23 cellular contexts compared by ENCODE assay signal in genomic region chr6:119027465-119027864, GRCh38. TPM values are rescaled to one million over a fixed set of nuclear protein-coding genes. Genes with fewer than 3 reads are reported as not detected.
DNase-seq lines count a peak whose midpoint lies in the region; ATAC-seq and TF ChIP-seq lines count a peak whose summit lies in the region.
"Had no signal": no experiment of that assay in that cellular context is flagged by ENCODE, and none has a peak within 500 bp of the region (broad histone marks: within the 10 kb centered on the region; RNA-seq: fewer than 3 reads in every experiment).

No MANE protein-coding gene starts in this region.

- H3K27me3 ChIP-seq in H9 (ENCODE audit: insufficient read depth, low read length), result peaks cover 7% of the 10 kb centered on the region; the same call in 1 of the 2 replicates

- H3K27me3 Mint-ChIP-seq in H9 (ENCODE audit: low read depth) (no peaks in the 10 kb centered on the region), WTC11 (ENCODE audit: low read depth) (peaks cover 31% of the 10 kb centered on the region), progenitor cell of endocrine pancreas (no peaks in the 10 kb centered on the region)
- H3K27me3 Mint-ChIP-seq: CD4-positive, alpha-beta memory T cell had no signal

- no peak overlapping the region for H3K27ac ChIP-seq in H9 (ENCODE audit: insufficient read length, low read depth, low read length)
- H3K27ac ChIP-seq: A549 had no signal

- no peak overlapping the region for H3K18ac ChIP-seq in H9 (ENCODE audit: insufficient read length, low read depth, low read length)

- CTCF ChIA-PET in WTC11 (lab: Charles Lee), result interaction anchor here (1.2 to 1.6 kb wide), 3 partner anchors 50 to 134 kb away, joined by 3 to 9 read pairs (median 5); no protein-coding TSS in a partner anchor

- H4K8ac ChIP-seq in H9 (replicated peaks; ENCODE audit: insufficient read length, low read depth, low read length), result no peak overlapping the region

- no peaks in the 10 kb centered on the region for H3K9me3 ChIP-seq in H9 (ENCODE audit: control insufficient read depth, low read depth, low read length)
- H3K9me3 ChIP-seq: A549 had no signal

- no CpG with 5 or more reads among the region's 3 CpGs for WGBS in H9 (ENCODE audit: extremely low coverage, insufficient read length, low lambda C conversion rate)

- no peaks in the 10 kb centered on the region for H3K23me2 ChIP-seq in H9 (ENCODE audit: insufficient read length, low read depth, low read length, poor library complexity, severe bottlenecking)

- no peak overlapping the region for H3K56ac ChIP-seq in H9 (ENCODE audit: insufficient read length, low read depth, low read length)

- no peak overlapping the region for H2BK12ac ChIP-seq in H9 (ENCODE audit: insufficient read length, low read depth, low read length)

- no peak overlapping the region for H3K23ac ChIP-seq in H9 (ENCODE audit: insufficient read length, low read depth, low read length)

- H2AK5ac ChIP-seq in H9 (ENCODE audit: insufficient read length, low read length), result no peak overlapping the region

- no peak for DNase-seq in H9
- DNase-seq in WTC11 (ENCODE audit: low spot score), result no peak
- peak; percentile 38 for DNase-seq in iPS DF 4.7 (ENCODE audit: extremely low read depth, low spot score)
- no peak for DNase-seq in progenitor cell of endocrine pancreas (ENCODE audit: low spot score, unreplicated experiment)
- DNase-seq in SHP77 treated with DMSO at 0.1 percent for 48 hours (lab: John Stamatoyannopoulos, UW), result no peak
- DNase-seq in putamen (ENCODE audit: low spot score), result no peak
- DNase-seq: C1 segment of cervical spinal cord; CD4-positive, alpha-beta memory T cell; COR-L47; DMS79; EL; GDM1; IMR-90; KG1; MM.1S; NCI-H2029 treated with DMSO at 0.1 percent for 48 hours; NCI-H2227 treated with DMSO at 0.1 percent for 48 hours; NCI-H69; Right ventricle myocardium superior; RPMI8226 had no signal

- H3K4me2 ChIP-seq in H9 (ENCODE audit: insufficient read depth, insufficient read length, low read length), result peak overlapping the region; percentile 15
- H3K4me2 ChIP-seq: A549 had no signal

- H3K27ac Mint-ChIP-seq in H9 (peak overlapping the region; percentile 81 to 97 (median 92)), WTC11 (peak overlapping the region; percentile 85), progenitor cell of endocrine pancreas (peak overlapping the region; percentile 95)
- H3K27ac Mint-ChIP-seq: CD4-positive, alpha-beta memory T cell had no signal

- peaks cover 11% of the 10 kb centered on the region for H3K4me1 ChIP-seq in H9 (ENCODE audit: insufficient read depth, low read length)
- H3K4me1 ChIP-seq: A549 had no signal

- no peak overlapping the region for H2BK20ac ChIP-seq in H9 (ENCODE audit: low read depth, low read length, poor library complexity, severe bottlenecking)

- H2BK15ac ChIP-seq in H9 (ENCODE audit: low read depth, low read length), result no peak overlapping the region

- H3K36me3 Mint-ChIP-seq in H9 (ENCODE audit: insufficient read depth in 1 of 3, low read depth in 3 of 3) (peaks cover 0 to 3% (median 0%) of the 10 kb centered on the region in 3 experiments; a peak in 1 of 7 replicates), WTC11 (no peaks in the 10 kb centered on the region; the same call in 1 of the 2 replicates), progenitor cell of endocrine pancreas (ENCODE audit: insufficient read depth) (no peaks in the 10 kb centered on the region)
- H3K36me3 Mint-ChIP-seq: CD4-positive, alpha-beta memory T cell had no signal

- no peak overlapping the region for H4K5ac ChIP-seq in H9 (ENCODE audit: insufficient read length, low read depth, low read length)

- H3K9ac ChIP-seq in H9 (ENCODE audit: extremely low read depth, insufficient read length, low read length), result no peak overlapping the region

- no peak overlapping the region for H2BK5ac ChIP-seq in H9 (ENCODE audit: insufficient read length, low read length)

- H3T11ph ChIP-seq in H9 (ENCODE audit: low read length), result no peak overlapping the region

- peak; percentile 37 for ATAC-seq in WTC11
- no peak for ATAC-seq in HG03135 (IDR thresholded peaks at IDR 0.05; ENCODE audit: unreplicated experiment)
- ATAC-seq: A549, GM12878 had no signal

- H4K91ac ChIP-seq in H9 (ENCODE audit: insufficient read length, low read depth, low read length), result no peak overlapping the region

- peaks cover 62 to 63% of the 10 kb centered on the region in 2 experiments for H3K4me1 Mint-ChIP-seq in H9
- H3K4me1 Mint-ChIP-seq in WTC11, result peaks cover 72% of the 10 kb centered on the region
- H3K4me1 Mint-ChIP-seq in progenitor cell of endocrine pancreas (ENCODE audit: low read depth), result peaks cover 46% of the 10 kb centered on the region
- H3K4me1 Mint-ChIP-seq: CD4-positive, alpha-beta memory T cell had no signal

- POLR2A ChIA-PET in WTC11 (lab: Charles Lee), result interaction anchor here (1.0 kb wide), 2 partner anchors 50 to 56 kb away, joined by 3 read pairs; partner anchors contain the start of gene FAM184A

- TF ChIP-seq CTCF in H9 (conservative IDR thresholded peaks at IDR 0.05), result no peak
- no peak for TF ChIP-seq CTCF in WTC11 (IDR thresholded peaks at IDR 0.05)
- TF ChIP-seq CTCF in progenitor cell of endocrine pancreas (IDR thresholded peaks at IDR 0.05; ENCODE audit: unreplicated experiment), result no peak

- H3K14ac ChIP-seq in H9 (ENCODE audit: insufficient read depth, low read length), result no peak overlapping the region

- H3K79me2 ChIP-seq in H9 (ENCODE audit: insufficient read depth, low read length), result no peaks in the 10 kb centered on the region

- H3K79me1 ChIP-seq in H9 (ENCODE audit: insufficient read depth, low read depth, low read length, poor library complexity, severe bottlenecking), result no peaks in the 10 kb centered on the region

- H2AFZ ChIP-seq in H9 (ENCODE audit: low read length), result no peak overlapping the region

- H3K9me3 Mint-ChIP-seq in H9, result no peaks in the 10 kb centered on the region
- H3K9me3 Mint-ChIP-seq in WTC11, result no peaks in the 10 kb centered on the region
- peaks cover 5% of the 10 kb centered on the region for H3K9me3 Mint-ChIP-seq in progenitor cell of endocrine pancreas (ENCODE audit: low read depth)

- H4K20me1 ChIP-seq in H9 (ENCODE audit: control insufficient read depth, insufficient read depth, insufficient read length), result no peaks in the 10 kb centered on the region

- peak overlapping the region in 1 of 2 experiments; percentile 58; a peak in 2 of 5 replicates for H3K4me3 Mint-ChIP-seq in H9
- H3K4me3 Mint-ChIP-seq in WTC11, result peak overlapping the region; percentile 25
- peak overlapping the region; percentile 24 for H3K4me3 Mint-ChIP-seq in progenitor cell of endocrine pancreas (ENCODE audit: low read depth)
- H3K4me3 Mint-ChIP-seq: CD4-positive, alpha-beta memory T cell had no signal

- H2BK120ac ChIP-seq in H9 (ENCODE audit: low read depth, low read length, poor library complexity, severe bottlenecking), result no peak overlapping the region

- H3K4ac ChIP-seq in H9 (ENCODE audit: low read depth, low read length), result no peak overlapping the region

TF ChIP-seq in WTC11, 78 proteins besides CTCF, POLR2A, EP300 and RAD21:
- TF ChIP-seq SMAD3 (CRISPR knock-in tag; IDR thresholded peaks at IDR 0.05; ENCODE audit: borderline replicate concordance) (no peak), ZMAT4 (CRISPR knock-in tag; IDR thresholded peaks at IDR 0.05) (no peak), SP1 (CRISPR knock-in tag; conservative IDR thresholded peaks at IDR 0.05) (no peak), EMX1 (CRISPR knock-in tag; IDR thresholded peaks at IDR 0.05) (no peak), ATF2 (CRISPR knock-in tag; IDR thresholded peaks at IDR 0.05; ENCODE audit: borderline replicate concordance, low read depth) (no peak), FOXP1 (CRISPR knock-in tag; IDR thresholded peaks at IDR 0.05; ENCODE audit: borderline replicate concordance) (no peak), OVOL2 (CRISPR knock-in tag; IDR thresholded peaks at IDR 0.05; ENCODE audit: borderline replicate concordance) (no peak), ELF4 (CRISPR knock-in tag; IDR thresholded peaks at IDR 0.05; ENCODE audit: low read depth) (no peak), USF1 (CRISPR knock-in tag; IDR thresholded peaks at IDR 0.05) (no peak), GABPB1 (CRISPR knock-in tag; IDR thresholded peaks at IDR 0.05) (no peak), FOXJ3 (CRISPR knock-in tag; IDR thresholded peaks at IDR 0.05; ENCODE audit: borderline replicate concordance) (no peak)

RNA-seq across cellular contexts. Expression of gene FAM184A, which starts 51.0 kb away (rescaled TPM):
- 10.4 and 11.4 TPM in 2 replicates for total RNA-seq in H9 (2021)
- 13.3 to 19.2 TPM (median 16.2 TPM) in 3 replicates for total RNA-seq in WTC11 (2021)
- total RNA-seq in progenitor cell of endocrine pancreas, result 20.9 and 23.0 TPM in 2 replicates
- total RNA-seq: GM12878, IMR-90 had no signal
